27 cellular contexts compared by ENCODE assay signal in genomic region chr7:70376561-70377031, GRCh38.
DNase-seq lines count a peak whose midpoint lies in the region; ATAC-seq and TF ChIP-seq lines count a peak whose summit lies in the region.
"Had no signal": no experiment of that assay in that cellular context is flagged by ENCODE, and none has a peak within 500 bp of the region (broad histone marks: within the 10 kb centered on the region; RNA-seq: fewer than 3 reads in every experiment).

No MANE protein-coding gene starts in this region.

- no peak overlapping the region for H3K4me3 ChIP-seq in neural progenitor cell
- H3K4me3 ChIP-seq: HAP-1, Peyer's patch, sigmoid colon, SJCRH30, upper lobe of left lung had no signal

- H3K27ac ChIP-seq in neural progenitor cell, result no peak overlapping the region
- H3K27ac ChIP-seq: Peyer's patch, sigmoid colon, SJCRH30, upper lobe of left lung had no signal

- H4K20me1 ChIP-seq in neural progenitor cell (ENCODE audit: low read depth), result no peaks in the 10 kb centered on the region

- no peaks in the 10 kb centered on the region for H3K9me3 ChIP-seq in neural progenitor cell (ENCODE audit: low read depth)
- H3K9me3 ChIP-seq: HAP-1, Peyer's patch, sigmoid colon, SJCRH30, upper lobe of left lung had no signal

- no peaks in the 10 kb centered on the region for H3K9me3 Mint-ChIP-seq in neural progenitor cell
- H3K9me3 Mint-ChIP-seq: immature natural killer cell, natural killer cell, WTC11 had no signal

- no peaks in the 10 kb centered on the region for H3K36me3 Mint-ChIP-seq in neural progenitor cell
- H3K36me3 Mint-ChIP-seq: activated naive CD8-positive, alpha-beta T cell treated with anti-CD3 and anti-CD28 coated beads, Interleukin-2, amount 10 ng/mL, durations not matched to agents 7 days and 5 days; immature natural killer cell; natural killer cell; WTC11 had no signal

- H2AFZ ChIP-seq in neural progenitor cell (replicated peaks), result no peak overlapping the region

- peaks cover 13% of the 10 kb centered on the region for H3K4me1 Mint-ChIP-seq in neural progenitor cell
- H3K4me1 Mint-ChIP-seq: activated naive CD8-positive, alpha-beta T cell treated with anti-CD3 and anti-CD28 coated beads, Interleukin-2, amount 10 ng/mL, durations not matched to agents 7 days and 5 days; immature natural killer cell; natural killer cell had no signal

- no peaks in the 10 kb centered on the region for H3K27me3 ChIP-seq in neural progenitor cell
- H3K27me3 ChIP-seq: Peyer's patch, sigmoid colon, SJCRH30, upper lobe of left lung had no signal

- peaks cover 4% of the 10 kb centered on the region for H3F3A ChIP-seq in neural progenitor cell (ENCODE audit: low read depth)

- H3K79me2 ChIP-seq in neural progenitor cell (ENCODE audit: low read depth), result no peaks in the 10 kb centered on the region

- H3K27ac Mint-ChIP-seq in neural progenitor cell, result no peak overlapping the region
- H3K27ac Mint-ChIP-seq: activated naive CD8-positive, alpha-beta T cell treated with anti-CD3 and anti-CD28 coated beads, Interleukin-2, amount 10 ng/mL, durations not matched to agents 7 days and 5 days; immature natural killer cell; natural killer cell; WTC11 had no signal

- ATAC-seq in SK-N-SH treated with all-trans-retinoic acid at 6 μM for 48 hours (no peak), GM19467 (IDR thresholded peaks at IDR 0.05; ENCODE audit: unreplicated experiment) (no peak), GM18511 (IDR thresholded peaks at IDR 0.05; ENCODE audit: unreplicated experiment) (no peak)
- ATAC-seq: left ventricle myocardium superior, natural killer cell, WTC11 had no signal

- no peaks in the 10 kb centered on the region for H3K36me3 ChIP-seq in neural progenitor cell
- H3K36me3 ChIP-seq: HAP-1, Peyer's patch, sigmoid colon, SJCRH30, upper lobe of left lung had no signal

- H3K4me3 Mint-ChIP-seq in neural progenitor cell, result no peak overlapping the region
- H3K4me3 Mint-ChIP-seq: activated naive CD8-positive, alpha-beta T cell treated with anti-CD3 and anti-CD28 coated beads, Interleukin-2, amount 10 ng/mL, durations not matched to agents 7 days and 5 days; immature natural killer cell; natural killer cell; WTC11 had no signal

- H3K4me1 ChIP-seq in neural progenitor cell, result peaks cover 16% of the 10 kb centered on the region
- H3K4me1 ChIP-seq: HAP-1, Peyer's patch, SJCRH30, upper lobe of left lung had no signal

- DNase-seq in DMS153 (lab: John Stamatoyannopoulos, UW) (peak; percentile 14), DMS153 treated with DMSO at 0.1 percent for 48 hours (lab: John Stamatoyannopoulos, UW; ENCODE audit: unreplicated experiment) (no peak), NCI-H2227 (lab: John Stamatoyannopoulos, UW; ENCODE audit: unreplicated experiment) (peak; percentile 40), neural progenitor cell (ENCODE audit: low spot score) (peak; percentile 24), HPDE6-E6E7 (ENCODE audit: extremely low spot score) (no peak)
- DNase-seq: 8988T; activated CD4-positive, alpha-beta T cell treated with anti-CD3 and anti-CD28 coated beads, Interleukin-2, amount 50 U/mL, for 48 hours; activated CD8-positive, alpha-beta memory T cell treated with anti-CD3 and anti-CD28 coated beads, Interleukin-2, amount 50 U/mL, for 48 hours; activated effector memory CD4-positive, alpha-beta T cell treated with Interleukin-2 at 50 U/mL for 16 hours; activated naive CD8-positive, alpha-beta T cell treated with anti-CD3 and anti-CD28 coated beads, Interleukin-2, amount 10 ng/mL, durations not matched to agents 7 days and 5 days; cerebellar nuclear complex; foreskin fibroblast; immature natural killer cell; KBM-7; left ventricle myocardium superior; midbrain; natural killer cell; Peyer's patch; posterior cingulate gyrus; sigmoid colon; SJCRH30; upper lobe of left lung had no signal

- no peaks in the 10 kb centered on the region for H3K27me3 Mint-ChIP-seq in neural progenitor cell (ENCODE audit: insufficient read depth, low read depth)

- no peak overlapping the region for H3K9ac ChIP-seq in neural progenitor cell

- no peak for TF ChIP-seq CTCF in neural progenitor cell (IDR thresholded peaks at IDR 0.05)

- no peak overlapping the region for H3K4me2 ChIP-seq in neural progenitor cell

TF ChIP-seq in SK-N-SH treated with all-trans-retinoic acid at 6 μM for 48 hours, 23 proteins besides CTCF, POLR2A, EP300 and RAD21:
- TF ChIP-seq ISL1 (CRISPR knock-in tag; IDR thresholded peaks at IDR 0.05), result peak; percentile 36; the same call in 1 of the 2 replicates
- no peak for TF ChIP-seq ZC3H10 (CRISPR knock-in tag; IDR thresholded peaks at IDR 0.05)
- TF ChIP-seq CREB5 (CRISPR knock-in tag; IDR thresholded peaks at IDR 0.05; ENCODE audit: low read depth), result no peak
- no peak; the same call in 1 of the 2 replicates for TF ChIP-seq TSHZ2 (CRISPR knock-in tag; IDR thresholded peaks at IDR 0.05)
- no peak for TF ChIP-seq ZFP30 (CRISPR knock-in tag; IDR thresholded peaks at IDR 0.05)
- peak; percentile 41; the same call in 1 of the 2 replicates for TF ChIP-seq TCF4 (CRISPR knock-in tag; IDR thresholded peaks at IDR 0.05; ENCODE audit: borderline replicate concordance)

Comparison
In these comparisons a context has a peak if more than half of its experiments do, and no peak if none do; other contexts are left out.
1. DNase-seq: peak in DMS153 (single experiment), NCI-H2227 (single experiment) and neural progenitor cell (single experiment); none in DMS153 treated with DMSO at 0.1 percent for 48 hours (single experiment) and HPDE6-E6E7 (single experiment).